8 cellular contexts compared by ENCODE assay signal in the genomic region with DNA sequence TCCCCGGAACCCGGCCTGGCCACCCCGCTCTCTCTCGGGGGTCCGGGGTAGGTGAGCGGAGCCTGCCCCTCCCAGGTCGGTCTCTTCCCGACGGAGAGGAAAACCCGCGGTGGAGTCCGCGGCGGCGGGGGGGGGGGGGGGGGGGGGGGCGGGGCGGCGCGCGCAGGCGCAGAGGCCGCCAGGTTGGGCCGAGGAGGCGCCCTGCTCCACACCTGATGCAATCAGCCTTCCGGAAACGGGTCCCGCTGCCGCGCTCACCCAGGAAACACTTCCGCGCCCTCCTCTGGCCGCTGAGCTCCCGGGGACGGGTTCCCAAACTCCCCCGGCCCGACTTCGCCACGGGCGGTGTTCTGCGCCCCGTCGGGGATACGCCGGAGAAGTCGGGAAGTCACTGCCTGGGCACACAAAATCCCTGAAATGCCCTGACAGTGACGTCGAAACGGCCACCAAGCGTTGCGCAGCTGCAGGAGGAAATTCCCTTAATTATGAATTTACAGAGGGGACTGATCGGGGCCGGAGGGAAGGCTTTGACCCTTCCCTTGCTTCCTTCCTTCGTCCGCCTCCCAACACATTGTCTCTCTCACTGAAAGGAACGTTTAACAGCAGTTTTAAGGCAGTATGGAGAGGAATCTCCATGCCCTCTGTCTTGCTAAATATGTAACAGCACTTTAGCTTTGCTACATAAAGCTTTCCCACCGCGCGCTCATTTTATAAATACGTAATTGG. TPM values are rescaled to one million over a fixed set of nuclear protein-coding genes. Genes with fewer than 3 reads are reported as not detected.
DNase-seq lines count a peak whose midpoint lies in the region; ATAC-seq and TF ChIP-seq lines count a peak whose summit lies in the region.

No MANE protein-coding gene starts in this region.

- H3K9ac ChIP-seq in ES-I3 (ENCODE audit: low read depth, low read length): peak overlapping the region; percentile 86
- H3K9ac ChIP-seq in iPS-20b (ENCODE audit: low read depth, low read length): peak overlapping the region; percentile 89

- peaks cover 13% of the 10 kb centered on the region; the same call in 1 of the 2 replicates for H3K27me3 ChIP-seq in GM23338 (ENCODE audit: insufficient read depth)
- H3K27me3 ChIP-seq in iPS-20b (ENCODE audit: insufficient read depth, low read length): peaks cover 15% of the 10 kb centered on the region

- no peak overlapping the region for H2AFZ ChIP-seq in GM23338

- H3K36me3 ChIP-seq in ES-I3 (ENCODE audit: insufficient read depth, low read length) (no peaks in the 10 kb centered on the region), GM23338 (ENCODE audit: insufficient read depth) (no peaks in the 10 kb centered on the region), iPS-20b (ENCODE audit: insufficient read depth, low read depth, low read length) (no peaks in the 10 kb centered on the region)

- DNase-seq in GM23338 (ENCODE audit: low spot score) (peak; percentile 87), LNCaP clone FGC (ENCODE audit: low read depth) (peak; percentile 67), SK-MEL-5 (ENCODE audit: low read depth, low spot score) (peak; percentile 85), astrocyte of the spinal cord (ENCODE audit: low read depth, low spot score) (peak; percentile 75)
- DNase-seq in effector CD4-positive, alpha-beta T cell: no peak

- peak overlapping the region; percentile 99 for H3K27ac Mint-ChIP-seq in GM23338

- peak overlapping the region; percentile 77 for H3K4me3 Mint-ChIP-seq in GM23338

- H3K27ac ChIP-seq in GM23338 (ENCODE audit: low read depth) (peak overlapping the region; percentile 90), iPS-20b (ENCODE audit: low read length) (peak overlapping the region; percentile 71), skin epidermis (peak overlapping the region; percentile 39 to 94 (median 82))

- H3K9me3 ChIP-seq in ES-I3 (ENCODE audit: control insufficient read depth, insufficient read depth, low read length) (no peaks in the 10 kb centered on the region), iPS-20b (ENCODE audit: insufficient read depth, low read depth, low read length) (no peaks in the 10 kb centered on the region)

- H3K4me1 Mint-ChIP-seq in GM23338: peaks cover 47% of the 10 kb centered on the region

- TF ChIP-seq CTCF in GM23338 (conservative IDR thresholded peaks at IDR 0.05; ENCODE audit: low read depth in 2 of 2): peak; percentile 23 to 37; a peak in 3 of 4 replicates
- peak; percentile 40 for TF ChIP-seq CTCF in LNCaP clone FGC (IDR thresholded peaks at IDR 0.05; ENCODE audit: control insufficient read depth, extremely low read depth, insufficient read depth)
- peak; percentile 39 for TF ChIP-seq CTCF in astrocyte of the spinal cord (IDR thresholded peaks at IDR 0.05; ENCODE audit: low read depth, low read length)

- H3K4me3 ChIP-seq in GM23338: peak overlapping the region; percentile 58
- peak overlapping the region; percentile 81 for H3K4me3 ChIP-seq in LNCaP clone FGC (ENCODE audit: low read depth, low read length)
- peak overlapping the region; percentile 70 for H3K4me3 ChIP-seq in astrocyte of the spinal cord (ENCODE audit: low read depth, low read length)
- H3K4me3 ChIP-seq in iPS-20b (ENCODE audit: low read length): peak overlapping the region; percentile 76
- H3K4me3 ChIP-seq in skin epidermis: peak overlapping the region; percentile 43 to 53 (median 49)

- no peaks in the 10 kb centered on the region for H3K9me3 Mint-ChIP-seq in GM23338

- in situ Hi-C loops in SK-MEL-5 (cut with HindIII; ENCODE audit: low pct_unique_long_range_greater_than_20kb, low sequenced_read_pairs) (no loop called here), astrocyte of the spinal cord (cut with HindIII; ENCODE audit: low sequenced_read_pairs) (no loop called here)

- no peaks in the 10 kb centered on the region for H3K9me2 ChIP-seq in GM23338 (ENCODE audit: insufficient read depth)

- H3K27me3 Mint-ChIP-seq in GM23338 (ENCODE audit: insufficient read depth, low read depth, poor library complexity): peaks cover 29% of the 10 kb centered on the region

- H3K36me3 Mint-ChIP-seq in GM23338 (ENCODE audit: low read depth): no peaks in the 10 kb centered on the region

- ATAC-seq in GM23338: peak; percentile 30

- H3K4me2 ChIP-seq in GM23338: peak overlapping the region; percentile 95

- peaks cover 15% of the 10 kb centered on the region; the same call in 1 of the 2 replicates for H3F3A ChIP-seq in GM23338 (replicated peaks; ENCODE audit: low read depth)

- H3K79me2 ChIP-seq in GM23338 (replicated peaks; ENCODE audit: insufficient read depth): peaks cover 22% of the 10 kb centered on the region

- H4K20me1 ChIP-seq in GM23338 (replicated peaks; ENCODE audit: insufficient read depth): peaks cover 14% of the 10 kb centered on the region

- peaks cover 27% of the 10 kb centered on the region for H3K4me1 ChIP-seq in ES-I3 (ENCODE audit: insufficient read depth, low read length)
- peaks cover 26% of the 10 kb centered on the region for H3K4me1 ChIP-seq in GM23338 (ENCODE audit: insufficient read depth)
- peaks cover 18% of the 10 kb centered on the region for H3K4me1 ChIP-seq in iPS-20b (ENCODE audit: insufficient read depth, low read length)

TF ChIP-seq in GM23338, 12 proteins besides CTCF, POLR2A, EP300 and RAD21 (continues in another document):
- TF ChIP-seq, protein P1, sequence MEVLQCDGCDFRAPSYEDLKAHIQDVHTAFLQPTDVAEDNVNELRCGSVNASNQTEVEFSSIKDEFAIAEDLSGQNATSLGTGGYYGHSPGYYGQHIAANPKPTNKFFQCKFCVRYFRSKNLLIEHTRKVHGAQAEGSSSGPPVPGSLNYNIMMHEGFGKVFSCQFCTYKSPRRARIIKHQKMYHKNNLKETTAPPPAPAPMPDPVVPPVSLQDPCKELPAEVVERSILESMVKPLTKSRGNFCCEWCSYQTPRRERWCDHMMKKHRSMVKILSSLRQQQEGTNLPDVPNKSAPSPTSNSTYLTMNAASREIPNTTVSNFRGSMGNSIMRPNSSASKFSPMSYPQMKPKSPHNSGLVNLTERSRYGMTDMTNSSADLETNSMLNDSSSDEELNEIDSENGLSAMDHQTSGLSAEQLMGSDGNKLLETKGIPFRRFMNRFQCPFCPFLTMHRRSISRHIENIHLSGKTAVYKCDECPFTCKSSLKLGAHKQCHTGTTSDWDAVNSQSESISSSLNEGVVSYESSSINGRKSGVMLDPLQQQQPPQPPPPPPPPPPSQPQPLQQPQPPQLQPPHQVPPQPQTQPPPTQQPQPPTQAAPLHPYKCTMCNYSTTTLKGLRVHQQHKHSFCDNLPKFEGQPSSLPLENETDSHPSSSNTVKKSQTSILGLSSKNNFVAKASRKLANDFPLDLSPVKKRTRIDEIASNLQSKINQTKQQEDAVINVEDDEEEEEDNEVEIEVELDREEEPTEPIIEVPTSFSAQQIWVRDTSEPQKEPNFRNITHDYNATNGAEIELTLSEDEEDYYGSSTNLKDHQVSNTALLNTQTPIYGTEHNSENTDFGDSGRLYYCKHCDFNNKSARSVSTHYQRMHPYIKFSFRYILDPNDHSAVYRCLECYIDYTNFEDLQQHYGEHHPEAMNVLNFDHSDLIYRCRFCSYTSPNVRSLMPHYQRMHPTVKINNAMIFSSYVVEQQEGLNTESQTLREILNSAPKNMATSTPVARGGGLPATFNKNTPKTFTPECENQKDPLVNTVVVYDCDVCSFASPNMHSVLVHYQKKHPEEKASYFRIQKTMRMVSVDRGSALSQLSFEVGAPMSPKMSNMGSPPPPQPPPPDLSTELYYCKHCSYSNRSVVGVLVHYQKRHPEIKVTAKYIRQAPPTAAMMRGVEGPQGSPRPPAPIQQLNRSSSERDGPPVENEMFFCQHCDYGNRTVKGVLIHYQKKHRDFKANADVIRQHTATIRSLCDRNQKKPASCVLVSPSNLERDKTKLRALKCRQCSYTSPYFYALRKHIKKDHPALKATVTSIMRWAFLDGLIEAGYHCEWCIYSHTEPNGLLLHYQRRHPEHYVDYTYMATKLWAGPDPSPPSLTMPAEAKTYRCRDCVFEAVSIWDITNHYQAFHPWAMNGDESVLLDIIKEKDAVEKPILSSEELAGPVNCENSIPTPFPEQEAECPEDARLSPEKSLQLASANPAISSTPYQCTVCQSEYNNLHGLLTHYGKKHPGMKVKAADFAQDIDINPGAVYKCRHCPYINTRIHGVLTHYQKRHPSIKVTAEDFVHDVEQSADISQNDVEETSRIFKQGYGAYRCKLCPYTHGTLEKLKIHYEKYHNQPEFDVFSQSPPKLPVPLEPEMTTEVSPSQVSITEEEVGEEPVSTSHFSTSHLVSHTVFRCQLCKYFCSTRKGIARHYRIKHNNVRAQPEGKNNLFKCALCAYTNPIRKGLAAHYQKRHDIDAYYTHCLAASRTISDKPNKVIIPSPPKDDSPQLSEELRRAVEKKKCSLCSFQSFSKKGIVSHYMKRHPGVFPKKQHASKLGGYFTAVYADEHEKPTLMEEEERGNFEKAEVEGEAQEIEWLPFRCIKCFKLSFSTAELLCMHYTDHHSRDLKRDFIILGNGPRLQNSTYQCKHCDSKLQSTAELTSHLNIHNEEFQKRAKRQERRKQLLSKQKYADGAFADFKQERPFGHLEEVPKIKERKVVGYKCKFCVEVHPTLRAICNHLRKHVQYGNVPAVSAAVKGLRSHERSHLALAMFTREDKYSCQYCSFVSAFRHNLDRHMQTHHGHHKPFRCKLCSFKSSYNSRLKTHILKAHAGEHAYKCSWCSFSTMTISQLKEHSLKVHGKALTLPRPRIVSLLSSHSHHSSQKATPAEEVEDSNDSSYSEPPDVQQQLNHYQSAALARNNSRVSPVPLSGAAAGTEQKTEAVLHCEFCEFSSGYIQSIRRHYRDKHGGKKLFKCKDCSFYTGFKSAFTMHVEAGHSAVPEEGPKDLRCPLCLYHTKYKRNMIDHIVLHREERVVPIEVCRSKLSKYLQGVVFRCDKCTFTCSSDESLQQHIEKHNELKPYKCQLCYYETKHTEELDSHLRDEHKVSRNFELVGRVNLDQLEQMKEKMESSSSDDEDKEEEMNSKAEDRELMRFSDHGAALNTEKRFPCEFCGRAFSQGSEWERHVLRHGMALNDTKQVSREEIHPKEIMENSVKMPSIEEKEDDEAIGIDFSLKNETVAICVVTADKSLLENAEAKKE (CRISPR knock-in tag; IDR thresholded peaks at IDR 0.05): no peak
- TF ChIP-seq CREB1 (CRISPR knock-in tag; IDR thresholded peaks at IDR 0.05; ENCODE audit: low read depth) (peak; percentile 71), NANOG (IDR thresholded peaks at IDR 0.05; ENCODE audit: borderline replicate concordance) (no peak), ZNF114 (CRISPR knock-in tag; IDR thresholded peaks at IDR 0.05) (no peak)

RNA-seq across cellular contexts. Expression of gene APBB2, which starts 2.1 kb away (rescaled TPM):
- total RNA-seq in GM23338 (2014; rRNA removed; shearing (Covaris generic)): 56.4 and 74.8 TPM in 2 replicates
- polyA plus RNA-seq in GM23338 (2016; fragmentation: Nextera tagmentation; extraction: Ambion mirVana): 34.1 and 35.8 TPM in 2 replicates
- total RNA-seq in SK-MEL-5 (2014; rRNA removed; shearing (Covaris generic)): 10.9 and 15.5 TPM in 2 replicates
- polyA plus RNA-seq in SK-MEL-5 (2015; cell fraction: cytosol; rRNA removed): 12.2 and 14.4 TPM in 2 replicates
- 10.0 and 15.4 TPM in 2 replicates for polyA plus RNA-seq in SK-MEL-5 (2015; cell fraction: nucleus; rRNA removed)

RNA-seq across cellular contexts. Expression of gene UCHL1, which starts 40.3 kb away (rescaled TPM):
- total RNA-seq in GM23338 (2014; rRNA removed; shearing (Covaris generic)): 1,758 and 1,823 TPM in 2 replicates
- 926 and 998 TPM in 2 replicates for polyA plus RNA-seq in GM23338 (2016; fragmentation: Nextera tagmentation; extraction: Ambion mirVana)
- total RNA-seq in SK-MEL-5 (2014; rRNA removed; shearing (Covaris generic)): not detected in 2 replicates
- not detected in 2 replicates for polyA plus RNA-seq in SK-MEL-5 (2015; cell fraction: cytosol; rRNA removed)
- not detected in 2 replicates for polyA plus RNA-seq in SK-MEL-5 (2015; cell fraction: nucleus; rRNA removed)

Comparison
In these comparisons a context has a peak if more than half of its experiments do, and no peak if none do; other contexts are left out.
1. RNA of gene UCHL1, which starts 40.3 kb away (total RNA-seq): 1,758 to 1,823 TPM in GM23338; not detected in SK-MEL-5; every median in the first group is over 1,000 times any median in the second.
2. Peak in every context shown above with its lines, with median percentiles within 50 percentile points of each other: H3K27ac ChIP-seq, H3K4me3 ChIP-seq and CTCF ChIP-seq.